8 cellular contexts compared by ENCODE assay signal in genomic region chr4:139175647-139176298, GRCh38. TPM values are rescaled to one million over a fixed set of nuclear protein-coding genes. Genes with fewer than 3 reads are reported as not detected.
DNase-seq lines count a peak whose midpoint lies in the region; ATAC-seq and TF ChIP-seq lines count a peak whose summit lies in the region.

No MANE protein-coding gene starts in this region.

- H3K27me3 ChIP-seq in brain microvascular endothelial cell (replicated peaks) (no peaks in the 10 kb centered on the region), right lobe of liver (no peaks in the 10 kb centered on the region), thymus (ENCODE audit: control insufficient read depth, insufficient read depth) (no peaks in the 10 kb centered on the region)

- DNase-seq in NCI-H2081 (lab: John Stamatoyannopoulos, UW) (peak; percentile 20 to 37), NCI-H2081 treated with DMSO at 0.1 percent for 48 hours (lab: John Stamatoyannopoulos, UW) (no peak), NCI-H1092 (lab: John Stamatoyannopoulos, UW) (peak; percentile 48), brain microvascular endothelial cell (peak; percentile 40), right lobe of liver (no peak), NCI-H1436 treated with DMSO at 0.1 percent for 48 hours (lab: John Stamatoyannopoulos, UW) (no peak)

- TF ChIP-seq POLR2A in right lobe of liver (IDR thresholded peaks at IDR 0.05), result no peak

- no peaks in the 10 kb centered on the region for H3K36me3 ChIP-seq in brain microvascular endothelial cell (replicated peaks)
- no peaks in the 10 kb centered on the region for H3K36me3 ChIP-seq in right lobe of liver
- no peaks in the 10 kb centered on the region for H3K36me3 ChIP-seq in thymus (ENCODE audit: control insufficient read depth, insufficient read depth)

- H3K4me1 ChIP-seq in right lobe of liver (peaks cover 0 to 9% (median 0%) of the 10 kb centered on the region in 4 donors), thymus (ENCODE audit: control insufficient read depth, insufficient read depth, low read length) (peaks cover 7% of the 10 kb centered on the region)

- H3K4me3 ChIP-seq in brain microvascular endothelial cell (ENCODE audit: low read depth, low read length) (peak overlapping the region; percentile 82), right lobe of liver (peak overlapping the region; percentile 91 to 96 (median 92)), thymus (ENCODE audit: low read length) (peak overlapping the region; percentile 94)

- intact Hi-C loops in right lobe of liver (cut with DNase I), result no loop called here

- H3K9me3 ChIP-seq in right lobe of liver, result no peaks in the 10 kb centered on the region
- no peaks in the 10 kb centered on the region for H3K9me3 ChIP-seq in thymus (ENCODE audit: control insufficient read depth)

- ATAC-seq in right lobe of liver (peak in 2 of 4 donors; percentile 1), HG03354 (IDR thresholded peaks at IDR 0.05; ENCODE audit: poor library complexity, severe bottlenecking, unreplicated experiment) (no peak)

- in situ Hi-C loops in brain microvascular endothelial cell (cut with HindIII; ENCODE audit: low pct_ligation_motif_present, low sequenced_read_pairs), result no loop called here

- H3K27ac ChIP-seq in brain microvascular endothelial cell (peak overlapping the region; percentile 79), right lobe of liver (peak overlapping the region; percentile 98 to 99 (median 99)), thymus (ENCODE audit: low read depth) (no peak overlapping the region)

- TF ChIP-seq CTCF in brain microvascular endothelial cell (IDR thresholded peaks at IDR 0.05; ENCODE audit: low read depth, low read length, missing control alignments) (no peak), right lobe of liver (IDR thresholded peaks at IDR 0.05) (no peak)

- WGBS in right lobe of liver (ENCODE audit: insufficient coverage, low coverage, low lambda C conversion rate, missing lambda C conversion rate), result 5% methylated on average over 23 of the region's 26 CpGs
- WGBS in thymus, result 6% methylated on average over 26 of the region's 26 CpGs

RNA-seq across cellular contexts. Expression of gene ELF2, which starts 1.2 kb away (rescaled TPM):
- total RNA-seq in right lobe of liver, result 10 to 100 TPM; 14.0 to 24.3 (median 16.7) TPM
- 32.6 TPM for polyA plus RNA-seq in thymus

Comparison
In these comparisons a context has a peak if more than half of its experiments do, and no peak if none do; other contexts are left out.
1. DNase-seq: peak in NCI-H2081 (2 of 2), NCI-H1092 (single experiment) and brain microvascular endothelial cell (single experiment); none in NCI-H2081 treated with DMSO at 0.1 percent for 48 hours (single experiment), right lobe of liver (0 of 3) and NCI-H1436 treated with DMSO at 0.1 percent for 48 hours (single experiment).
2. Peak in every context shown above with its lines, with median percentiles within 50 percentile points of each other: H3K4me3 ChIP-seq.